In genomic region chr2:196176142-196176738, GRCh38 we compare ENCODE assay signal across 8 cellular contexts. TPM values are rescaled to one million over a fixed set of nuclear protein-coding genes. Genes with fewer than 3 reads are reported as not detected.
DNase-seq lines count a peak whose midpoint lies in the region; ATAC-seq lines count a peak whose summit lies in the region.

No MANE protein-coding gene starts in this region.

- ATAC-seq in GM18499 (IDR thresholded peaks at IDR 0.05; ENCODE audit: insufficient read depth, unreplicated experiment) (peak; percentile 58), HG02852 (IDR thresholded peaks at IDR 0.05; ENCODE audit: unreplicated experiment) (peak; percentile 65)

- DNase-seq in T-helper 22 cell (ENCODE audit: low read depth) = peak; percentile 86
- DNase-seq in effector CD8-positive, alpha-beta T cell (lab: John Stamatoyannopoulos, UW) = peak; percentile 64
- no peak for DNase-seq in iPS-NIHi7 (ENCODE audit: extremely low spot score)
- DNase-seq in HT-29 (ENCODE audit: low spot score) = no peak
- DNase-seq in RKO (ENCODE audit: low spot score) = no peak
- DNase-seq in nucleus accumbens (lab: John Stamatoyannopoulos, UW) = no peak

RNA-seq across cellular contexts. Expression of gene STK17B, which starts 4.9 kb away (rescaled TPM):
- total RNA-seq in HT-29 (2014; rRNA removed; shearing (Covaris generic)) = 17.4 and 19.0 TPM in 2 replicates

Comparison
In these comparisons a context has a peak if more than half of its experiments do, and no peak if none do; other contexts are left out.
1. DNase-seq: peak in T-helper 22 cell (single experiment) and effector CD8-positive, alpha-beta T cell (single experiment); none in iPS-NIHi7 (single experiment), HT-29 (single experiment), RKO (single experiment) and nucleus accumbens (0 of 56).